ENCODE assay signal across 14 cellular contexts in genomic region chr6:53119772-53120409, GRCh38. TPM values are rescaled to one million over a fixed set of nuclear protein-coding genes. Genes with fewer than 3 reads are reported as not detected.
DNase-seq lines count a peak whose midpoint lies in the region; ATAC-seq, FAIRE-seq and TF ChIP-seq lines count a peak whose summit lies in the region.
"Had no signal": no experiment of that assay in that cellular context is flagged by ENCODE, and none has a peak within 500 bp of the region (broad histone marks: within the 10 kb centered on the region; RNA-seq: fewer than 3 reads in every experiment).

No MANE protein-coding gene starts in this region.

- no peaks in the 10 kb centered on the region for H3K79me2 ChIP-seq in astrocyte (ENCODE audit: insufficient read depth, low read length)

- peaks cover 3% of the 10 kb centered on the region; the same call in 1 of the 2 replicates for H3K4me1 ChIP-seq in IMR-90 (ENCODE audit: control insufficient read depth, insufficient read depth, low read length)
- H3K4me1 ChIP-seq in astrocyte (ENCODE audit: insufficient read depth, low read length): no peaks in the 10 kb centered on the region

- H3K23ac ChIP-seq in IMR-90 (ENCODE audit: low read depth, low read length): no peak overlapping the region

- H2AFZ ChIP-seq in IMR-90 (replicated peaks; ENCODE audit: low read length, poor library complexity): no peak overlapping the region
- H2AFZ ChIP-seq in astrocyte (ENCODE audit: low read depth, low read length): no peak overlapping the region

- no peak for TF ChIP-seq POLR2A in IMR-90 (IDR thresholded peaks at IDR 0.05; ENCODE audit: low read depth, low read length)

- dilution Hi-C loops in IMR-90 (cut with HindIII; ENCODE audit: low sequenced_read_pairs, unreplicated experiment): no loop called here

- no peak overlapping the region for H2BK120ac ChIP-seq in IMR-90 (ENCODE audit: low read depth, low read length)

- in situ Hi-C loops in IMR-90 (cut with MboI; ENCODE audit: low sequenced_read_pairs): no loop called here

- H3K4ac ChIP-seq in IMR-90 (ENCODE audit: low read depth, low read length): no peak overlapping the region; the same call in 1 of the 2 replicates

- CTCF ChIA-PET in IMR-90 (lab: Yijun Ruan, JAX): no interaction called here

- no peaks in the 10 kb centered on the region for H3K79me1 ChIP-seq in IMR-90 (ENCODE audit: low read depth in 1 of 2, low read length in 2 of 2)

- H3K9me3 ChIP-seq in IMR-90 (ENCODE audit: control insufficient read depth, insufficient read depth, low read length) (peaks cover 3% of the 10 kb centered on the region; the same call in 1 of the 2 replicates), astrocyte (ENCODE audit: insufficient read depth, low read depth, low read length) (no peaks in the 10 kb centered on the region)

- H3K27ac Mint-ChIP-seq in astrocyte (ENCODE audit: unreplicated experiment): peak overlapping the region; percentile 88

- H3K14ac ChIP-seq in IMR-90 (replicated peaks; ENCODE audit: low read depth, low read length): no peak overlapping the region

- H4K5ac ChIP-seq in IMR-90 (ENCODE audit: low read depth, low read length): no peak overlapping the region

- no TSS peak for BruUV-seq in IMR-90 (replicated peaks; lab: Mats Ljungman, UMichigan)

- H4K8ac ChIP-seq in IMR-90 (ENCODE audit: low read depth in 2 of 2, low read length in 2 of 2): no peak overlapping the region

- intact Hi-C loops in IMR-90 (cut with micrococcal nuclease): no loop called here

- no peak overlapping the region for H3K18ac ChIP-seq in IMR-90 (ENCODE audit: low read depth, low read length)

- no peaks in the 10 kb centered on the region for H3K36me3 Mint-ChIP-seq in astrocyte (ENCODE audit: low read depth, unreplicated experiment)

- ATAC-seq in IMR-90 (ENCODE audit: low read depth) (peak; percentile 95), HG03469 (IDR thresholded peaks at IDR 0.05; ENCODE audit: unreplicated experiment) (no peak), GM18517 (IDR thresholded peaks at IDR 0.05; ENCODE audit: unreplicated experiment) (no peak)

- no peak overlapping the region for H3K27ac ChIP-seq in IMR-90 (ENCODE audit: insufficient read depth, low read length)
- H3K27ac ChIP-seq in astrocyte (ENCODE audit: low read depth, low read length): no peak overlapping the region

- no peaks in the 10 kb centered on the region; the same call in 1 of the 2 replicates for H3K9me1 ChIP-seq in IMR-90 (ENCODE audit: insufficient read depth, low read length)

- H2BK5ac ChIP-seq in IMR-90 (ENCODE audit: low read depth, low read length, poor library complexity, severe bottlenecking): no peak overlapping the region

- H3K9ac ChIP-seq in IMR-90 (ENCODE audit: low read depth, low read length) (no peak overlapping the region), astrocyte (ENCODE audit: low read length) (no peak overlapping the region)

- H3K4me1 Mint-ChIP-seq in astrocyte (ENCODE audit: low read depth, unreplicated experiment): peaks cover 6% of the 10 kb centered on the region
- H3K4me1 Mint-ChIP-seq: central memory CD8-positive, alpha-beta T cell had no signal

- H3K4me2 ChIP-seq in IMR-90 (ENCODE audit: low read depth, low read length) (no peak overlapping the region), astrocyte (ENCODE audit: low read length) (no peak overlapping the region)

- no peak for TF ChIP-seq RAD21 in IMR-90 (IDR thresholded peaks at IDR 0.05; ENCODE audit: low read length)

- no CpG with 5 or more reads among the region's 4 CpGs for WGBS in IMR-90 (ENCODE audit: extremely low coverage in 2 of 2, insufficient read length in 1 of 2), 2 experiments

- no peaks in the 10 kb centered on the region for H4K20me1 ChIP-seq in IMR-90 (ENCODE audit: insufficient read depth, low read length)
- no peaks in the 10 kb centered on the region for H4K20me1 ChIP-seq in astrocyte (ENCODE audit: insufficient read depth, low read length)

- POLR2A ChIA-PET in IMR-90 (lab: Charles Lee; ENCODE audit: unreplicated experiment): no interaction called here

- no peak overlapping the region for H4K91ac ChIP-seq in IMR-90 (ENCODE audit: insufficient read depth, low read depth, low read length)

- H3K36me3 ChIP-seq in IMR-90 (ENCODE audit: control insufficient read depth, insufficient read depth, low read length) (no peaks in the 10 kb centered on the region), astrocyte (ENCODE audit: insufficient read depth, low read length) (no peaks in the 10 kb centered on the region)

- DNase-seq in AG08396 (ENCODE audit: low spot score) (peak; percentile 37), IMR-90 (peak; percentile 58), astrocyte (ENCODE audit: low read depth) (peak; percentile 18), NCI-H2107 (lab: John Stamatoyannopoulos, UW) (no peak), Ammon's horn (ENCODE audit: low spot score) (no peak)
- DNase-seq: activated CD4-positive, alpha-beta T cell treated with anti-CD3 and anti-CD28 coated beads for 4 hours; Caco-2; NCI-H2171; stimulated activated CD4-positive, alpha-beta T cell treated with anti-CD3 and anti-CD28 coated beads, Interleukin-4, amount 100 ng/mL, for 24 hours had no signal

- H3K4me3 ChIP-seq in IMR-90 (ENCODE audit: insufficient read depth, low read depth, low read length) (no peak overlapping the region), astrocyte (ENCODE audit: insufficient read depth, low read depth, low read length) (no peak overlapping the region)

- H3K4me3 Mint-ChIP-seq in astrocyte (ENCODE audit: unreplicated experiment): no peak overlapping the region
- H3K4me3 Mint-ChIP-seq: central memory CD8-positive, alpha-beta T cell had no signal

- H3K9me3 Mint-ChIP-seq in astrocyte (ENCODE audit: unreplicated experiment): peaks cover 10% of the 10 kb centered on the region
- H3K9me3 Mint-ChIP-seq: central memory CD8-positive, alpha-beta T cell had no signal

- H2BK20ac ChIP-seq in IMR-90 (ENCODE audit: low read depth, low read length): no peak overlapping the region

- FAIRE-seq in astrocyte (lab: Jason Lieb, UNC) (no peak), islet of Langerhans (lab: Jason Lieb, UNC) (peak; percentile 82)

- no peak overlapping the region; the same call in 1 of the 2 replicates for H2AK5ac ChIP-seq in IMR-90 (ENCODE audit: low read depth, low read length)

- H2BK15ac ChIP-seq in IMR-90 (ENCODE audit: low read depth, low read length): no peak overlapping the region; the same call in 2 of the 3 replicates

- H3K27me3 ChIP-seq in IMR-90 (ENCODE audit: control insufficient read depth, insufficient read depth, low read length): peaks cover 11% of the 10 kb centered on the region
- no peaks in the 10 kb centered on the region for H3K27me3 ChIP-seq in astrocyte (ENCODE audit: insufficient read depth, low read length)

- H3K27me3 Mint-ChIP-seq in astrocyte (ENCODE audit: low read depth, unreplicated experiment): no peaks in the 10 kb centered on the region

- no peak overlapping the region for H3K56ac ChIP-seq in IMR-90 (ENCODE audit: extremely low read depth, insufficient read depth, low read length)

- no peak overlapping the region for H2AK9ac ChIP-seq in IMR-90 (replicated peaks; ENCODE audit: low read depth, low read length, poor library complexity)

- TF ChIP-seq CTCF in IMR-90 (conservative IDR thresholded peaks at IDR 0.05; ENCODE audit: low read depth, low read length) (no peak), astrocyte (IDR thresholded peaks at IDR 0.05; ENCODE audit: insufficient read depth, low read depth, low read length) (no peak)

TF ChIP-seq in IMR-90, 13 proteins besides CTCF, POLR2A, EP300 and RAD21:
- TF ChIP-seq FOS (IDR thresholded peaks at IDR 0.05; ENCODE audit: low read depth, low read length): peak; percentile 55; the same call in 1 of the 2 replicates
- TF ChIP-seq, protein P1, sequence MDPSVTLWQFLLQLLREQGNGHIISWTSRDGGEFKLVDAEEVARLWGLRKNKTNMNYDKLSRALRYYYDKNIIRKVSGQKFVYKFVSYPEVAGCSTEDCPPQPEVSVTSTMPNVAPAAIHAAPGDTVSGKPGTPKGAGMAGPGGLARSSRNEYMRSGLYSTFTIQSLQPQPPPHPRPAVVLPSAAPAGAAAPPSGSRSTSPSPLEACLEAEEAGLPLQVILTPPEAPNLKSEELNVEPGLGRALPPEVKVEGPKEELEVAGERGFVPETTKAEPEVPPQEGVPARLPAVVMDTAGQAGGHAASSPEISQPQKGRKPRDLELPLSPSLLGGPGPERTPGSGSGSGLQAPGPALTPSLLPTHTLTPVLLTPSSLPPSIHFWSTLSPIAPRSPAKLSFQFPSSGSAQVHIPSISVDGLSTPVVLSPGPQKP (IDR thresholded peaks at IDR 0.05; ENCODE audit: borderline replicate concordance, low read depth, low read length): no peak
TF ChIP-seq in IMR-90: peak in this region for 1.

RNA-seq across cellular contexts. Expression of gene GCM1, which starts 28.8 kb away (rescaled TPM):
- not detected in 2 replicates for total RNA-seq in IMR-90 (2012; rRNA removed)
- not detected in 2 replicates for polyA plus RNA-seq in IMR-90 (2012; rRNA removed)
- not detected in 2 replicates for polyA plus RNA-seq in IMR-90 (2012; cell fraction: cytosol; rRNA removed)
- not detected in 2 replicates for polyA plus RNA-seq in IMR-90 (2012; cell fraction: nucleus; rRNA removed; ENCODE audit: low replicate concordance)
- not detected in 2 replicates for total RNA-seq in astrocyte
- polyA plus RNA-seq: liver had no signal

RNA-seq across cellular contexts. Expression of gene FBXO9, which starts 54.7 kb away (rescaled TPM):
- 36.1 and 49.6 TPM in 2 replicates for total RNA-seq in IMR-90 (2012; rRNA removed)
- 65.9 and 82.8 TPM in 2 replicates for polyA plus RNA-seq in IMR-90 (2012; rRNA removed)
- polyA plus RNA-seq in IMR-90 (2012; cell fraction: cytosol; rRNA removed): 23.1 and 52.3 TPM in 2 replicates
- 85.3 and 198 TPM in 2 replicates for polyA plus RNA-seq in IMR-90 (2012; cell fraction: nucleus; rRNA removed; ENCODE audit: low replicate concordance)
- 72.6 and 80.2 TPM in 2 replicates for total RNA-seq in astrocyte

RNA-seq across cellular contexts. Expression of gene CILK1, which starts 58.3 kb away (rescaled TPM):
- total RNA-seq in IMR-90 (2012; rRNA removed): 11.1 and 12.8 TPM in 2 replicates
- 8.5 and 9.4 TPM in 2 replicates for polyA plus RNA-seq in IMR-90 (2012; rRNA removed)
- 3.1 and 3.8 TPM in 2 replicates for polyA plus RNA-seq in IMR-90 (2012; cell fraction: cytosol; rRNA removed)
- polyA plus RNA-seq in IMR-90 (2012; cell fraction: nucleus; rRNA removed; ENCODE audit: low replicate concordance): 2.9 and 10.5 TPM in 2 replicates
- total RNA-seq in astrocyte: 15.6 and 17.4 TPM in 2 replicates

Comparison
In these comparisons a context has a peak if more than half of its experiments do, and no peak if none do; other contexts are left out.
1. DNase-seq: peak in AG08396 (single experiment), IMR-90 (single experiment) and astrocyte (single experiment); none in NCI-H2107 (single experiment) and Ammon's horn (single experiment).